Comparison of ENCODE assay signal across 15 cellular contexts in the genomic region with DNA sequence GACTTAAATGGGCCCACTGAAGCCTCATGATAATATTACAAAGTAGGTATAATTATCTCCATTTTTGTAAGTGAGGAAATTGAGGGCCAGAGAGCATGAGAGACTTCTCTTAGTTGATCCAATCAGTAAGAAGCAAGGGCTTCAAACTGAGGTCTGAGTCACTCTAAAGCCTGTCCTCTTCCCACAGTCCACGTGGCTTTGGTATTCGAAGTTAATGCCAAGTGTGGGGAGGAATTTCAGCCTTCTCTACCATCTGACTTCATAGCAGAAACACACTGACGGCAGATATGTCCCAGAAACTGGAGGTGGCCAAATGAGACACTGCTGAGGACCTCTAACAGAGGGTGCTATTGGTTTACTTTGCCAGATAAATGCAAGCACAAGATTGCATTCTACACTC.
DNase-seq lines count a peak whose midpoint lies in the region; ATAC-seq and TF ChIP-seq lines count a peak whose summit lies in the region.
"Had no signal": no experiment of that assay in that cellular context is flagged by ENCODE, and none has a peak within 500 bp of the region (broad histone marks: within the 10 kb centered on the region; RNA-seq: fewer than 3 reads in every experiment).

No MANE protein-coding gene starts in this region.

- H3K4me1 ChIP-seq in left ventricle myocardium inferior: peaks cover 40% of the 10 kb centered on the region
- H3K4me1 ChIP-seq in ascending aorta: peaks cover 0 to 39% of the 10 kb centered on the region in 2 donors
- peaks cover 0 to 41% (median 19%) of the 10 kb centered on the region in 12 donors for H3K4me1 ChIP-seq in heart left ventricle
- H3K4me1 ChIP-seq: body of pancreas had no signal

- intact Hi-C loops in Right ventricle myocardium inferior (cut with DNase I): no loop called here
- intact Hi-C loops in left ventricle myocardium inferior (cut with micrococcal nuclease): no loop called here
- intact Hi-C loops in ascending aorta (cut with DNase I): loop anchor here (2.0 to 5.0 kb wide), 2 partner anchors 95 to 173 kb away; no protein-coding TSS in a partner anchor
- intact Hi-C loops in heart left ventricle (cut with DNase I): loop anchor here in 1 of 10 donors (5.0 kb wide), 1 partner anchor 170 kb away; a partner anchor contains a TSS

- H3K4me3 ChIP-seq in left ventricle myocardium inferior: no peak overlapping the region
- no peak overlapping the region for H3K4me3 ChIP-seq in ascending aorta
- no peak overlapping the region for H3K4me3 ChIP-seq in heart left ventricle
- H3K4me3 ChIP-seq: body of pancreas, GM23338 had no signal

- H3K9me3 ChIP-seq in left ventricle myocardium inferior (replicated peaks) (no peaks in the 10 kb centered on the region), ascending aorta (no peaks in the 10 kb centered on the region), heart left ventricle (no peaks in the 10 kb centered on the region)
- H3K9me3 ChIP-seq: body of pancreas had no signal

- H3K27ac ChIP-seq in left ventricle myocardium inferior (replicated peaks): no peak overlapping the region
- peak overlapping the region; percentile 24 to 32 for H3K27ac ChIP-seq in ascending aorta
- no peak overlapping the region for H3K27ac ChIP-seq in heart left ventricle
- H3K27ac ChIP-seq: body of pancreas, epithelial cell of prostate had no signal

- TF ChIP-seq CTCF in left ventricle myocardium inferior (IDR thresholded peaks at IDR 0.05; ENCODE audit: borderline replicate concordance): no peak
- no peak for TF ChIP-seq CTCF in ascending aorta (IDR thresholded peaks at IDR 0.05)
- TF ChIP-seq CTCF in heart left ventricle (IDR thresholded peaks at IDR 0.05): peak in 2 of 12 donors; percentile 11 to 15

- peak; percentile 46 for ATAC-seq in Right ventricle myocardium inferior
- ATAC-seq in heart left ventricle: peak; percentile 41 to 80 (median 75)
- no peak for ATAC-seq in HG02588 (IDR thresholded peaks at IDR 0.05; ENCODE audit: unreplicated experiment)
- ATAC-seq in GM18520 (IDR thresholded peaks at IDR 0.05; ENCODE audit: unreplicated experiment): no peak
- ATAC-seq: body of pancreas, GM23338 had no signal

- WGBS in heart left ventricle, 4 donors: 35 to 53% (median 38%) methylated on average over 3 of the region's 3 CpGs

- no peak for TF ChIP-seq POLR2A in heart left ventricle (IDR thresholded peaks at IDR 0.05)

- no peak for DNase-seq in Right ventricle myocardium inferior (ENCODE audit: missing footprints)
- DNase-seq in left ventricle myocardium inferior: no peak
- DNase-seq in ascending aorta (ENCODE audit: low spot score in 2 of 2): peak in 1 of 2 donors; percentile 67
- DNase-seq in heart left ventricle: no peak
- DNase-seq in stromal cell of bone marrow (ENCODE audit: low read depth): peak; percentile 67
- DNase-seq in epidermal melanocyte (ENCODE audit: insufficient read length, low spot score): no peak
- DNase-seq: activated CD4-positive, alpha-beta T cell treated with anti-CD3 and anti-CD28 coated beads for 4 hours; body of pancreas; NCI-H510A; stimulated activated CD4-positive, alpha-beta T cell treated with anti-CD3 and anti-CD28 coated beads, Interleukin-4, amount 100 ng/mL, for 4 hours; stimulated activated naive CD4-positive, alpha-beta T cell treated with Interleukin-2 at 50 U/mL for 16 hours had no signal

- H3K36me3 ChIP-seq in left ventricle myocardium inferior (peaks cover 11% of the 10 kb centered on the region), ascending aorta (peaks cover 0 to 3% of the 10 kb centered on the region in 2 donors), heart left ventricle (peaks cover 0 to 12% (median 0%) of the 10 kb centered on the region in 9 donors)

- no peaks in the 10 kb centered on the region for H3K27me3 ChIP-seq in left ventricle myocardium inferior (ENCODE audit: low read depth)
- H3K27me3 ChIP-seq in ascending aorta: no peaks in the 10 kb centered on the region
- no peaks in the 10 kb centered on the region for H3K27me3 ChIP-seq in heart left ventricle

Comparison
In these comparisons a context has a peak if more than half of its experiments do, and no peak if none do; other contexts are left out.
1. ATAC-seq: peak in Right ventricle myocardium inferior (single experiment) and heart left ventricle (4 of 4); none in HG02588 (single experiment) and GM18520 (single experiment).
2. H3K27ac ChIP-seq: peak in ascending aorta (2 of 2); none in left ventricle myocardium inferior (single experiment) and heart left ventricle (0 of 12).